ENCODE assay signal across 14 cellular contexts in the genomic region with DNA sequence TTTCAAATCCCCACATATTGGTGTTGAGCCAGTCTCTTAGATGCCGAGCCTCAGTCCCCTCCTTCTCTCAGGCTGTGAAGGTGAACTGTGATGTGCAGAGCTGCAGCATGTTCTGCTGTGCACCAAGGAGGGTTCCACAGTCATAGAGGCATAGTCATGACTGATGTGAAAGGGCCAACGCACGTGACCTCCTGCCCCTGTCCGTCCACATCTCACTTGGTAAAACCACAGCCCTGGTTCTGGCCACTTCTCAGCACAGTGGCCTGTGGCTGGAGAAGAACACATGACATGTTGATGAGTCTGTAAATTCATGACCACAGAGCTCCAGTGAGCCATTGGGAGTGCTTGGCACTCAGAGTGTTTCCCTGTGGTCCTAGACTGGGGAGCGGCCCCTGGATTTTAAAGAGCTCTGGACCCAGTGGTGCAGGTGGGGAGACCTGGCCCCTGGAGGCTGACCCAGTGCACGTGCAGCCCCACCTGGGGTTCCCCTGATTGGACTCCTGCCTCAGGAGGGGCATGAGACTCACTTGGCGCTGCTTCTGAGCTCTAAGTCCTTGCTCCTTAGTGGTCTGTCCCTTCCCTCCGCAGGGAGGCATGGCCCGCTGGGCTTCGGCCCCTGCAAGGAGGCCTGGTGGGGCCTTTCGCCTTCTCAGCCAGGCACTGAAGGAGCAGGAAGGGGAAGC. TPM values are rescaled to one million over a fixed set of nuclear protein-coding genes. Genes with fewer than 3 reads are reported as not detected.
DNase-seq lines count a peak whose midpoint lies in the region; ATAC-seq, FAIRE-seq and TF ChIP-seq lines count a peak whose summit lies in the region.
"Had no signal": no experiment of that assay in that cellular context is flagged by ENCODE, and none has a peak within 500 bp of the region (broad histone marks: within the 10 kb centered on the region; RNA-seq: fewer than 3 reads in every experiment).

No MANE protein-coding gene starts in this region.

- H3K27ac Mint-ChIP-seq in activated T-helper 1 cell treated with anti-CD3 and anti-CD28 coated beads, Interleukin-12 subunit alpha, Interleukin-12 subunit beta, Interleukin-2, Interleukin-4 antibody, amounts not matched to agents 30 ng/mL and 10 ng/mL and 1 ng/mL, durations not matched to agents 14 hours and 24 hours and 36 hours: peak overlapping the region; percentile 88
- H3K27ac Mint-ChIP-seq in mesothelial cell of epicardium: peak overlapping the region; percentile 30

- H3K36me3 Mint-ChIP-seq in activated T-helper 1 cell treated with anti-CD3 and anti-CD28 coated beads, Interleukin-12 subunit alpha, Interleukin-12 subunit beta, Interleukin-2, Interleukin-4 antibody, amounts not matched to agents 30 ng/mL and 10 ng/mL and 1 ng/mL, durations not matched to agents 14 hours and 24 hours and 36 hours (ENCODE audit: low read depth): peaks cover 22% of the 10 kb centered on the region
- no peaks in the 10 kb centered on the region for H3K36me3 Mint-ChIP-seq in mesothelial cell of epicardium

- ATAC-seq in activated CD4-positive, CD25-positive, alpha-beta regulatory T cell treated with anti-CD3 and anti-CD28 coated beads, Interleukin-2, amount 50 U/mL, for 24 hours: no peak
- no peak for ATAC-seq in GM19463 (IDR thresholded peaks at IDR 0.05; ENCODE audit: unreplicated experiment)
- ATAC-seq: left cardiac atrium had no signal

- peak; percentile 26 for DNase-seq in activated CD4-positive, CD25-positive, alpha-beta regulatory T cell treated with anti-CD3 and anti-CD28 coated beads, Interleukin-2, amount 50 U/mL, for 72 hours
- DNase-seq in GM12891 (ENCODE audit: insufficient read length, low spot score): no peak
- DNase-seq in activated T-helper 1 cell treated with anti-CD3 and anti-CD28 coated beads, Interleukin-12 subunit alpha, Interleukin-12 subunit beta, Interleukin-2, Interleukin-4 antibody, amounts not matched to agents 30 ng/mL and 10 ng/mL and 1 ng/mL, durations not matched to agents 14 hours and 24 hours and 36 hours (ENCODE audit: low spot score): no peak
- no peak for DNase-seq in mesothelial cell of epicardium (ENCODE audit: low spot score in 2 of 2, unreplicated experiment in 2 of 2)
- DNase-seq in D341Med (ENCODE audit: low spot score): no peak
- no peak for DNase-seq in stimulated activated CD4-positive, alpha-beta T cell treated with anti-CD3 and anti-CD28 coated beads, Interleukin-1b, Interleukin-23, amount 100 ng/mL, for 48 hours
- DNase-seq: hypothalamus; left cardiac atrium; NCI-H2081 treated with DMSO at 0.1 percent for 48 hours; NCI-H526; stimulated activated CD4-positive, alpha-beta T cell treated with anti-CD3 and anti-CD28 coated beads, Interleukin-15, amount 100 ng/mL, for 24 hours had no signal

- no peak for TF ChIP-seq CTCF in mesothelial cell of epicardium (IDR thresholded peaks at IDR 0.05; ENCODE audit: unreplicated experiment)

- H3K4me1 Mint-ChIP-seq in activated T-helper 1 cell treated with anti-CD3 and anti-CD28 coated beads, Interleukin-12 subunit alpha, Interleukin-12 subunit beta, Interleukin-2, Interleukin-4 antibody, amounts not matched to agents 30 ng/mL and 10 ng/mL and 1 ng/mL, durations not matched to agents 14 hours and 24 hours and 36 hours (ENCODE audit: low read depth): peaks cover 90% of the 10 kb centered on the region
- peaks cover 40% of the 10 kb centered on the region for H3K4me1 Mint-ChIP-seq in mesothelial cell of epicardium

- intact Hi-C loops in activated T-helper 1 cell treated with anti-CD3 and anti-CD28 coated beads, Interleukin-12 subunit alpha, Interleukin-12 subunit beta, Interleukin-2, Interleukin-4 antibody, amounts not matched to agents 30 ng/mL and 10 ng/mL and 1 ng/mL, durations not matched to agents 14 hours and 24 hours and 36 hours (cut with micrococcal nuclease): loop anchor here (2.0 to 10.0 kb wide), 4 partner anchors 39 to 295 kb away; partner anchors contain the start of gene MGAT4A

- H3K27me3 Mint-ChIP-seq in activated T-helper 1 cell treated with anti-CD3 and anti-CD28 coated beads, Interleukin-12 subunit alpha, Interleukin-12 subunit beta, Interleukin-2, Interleukin-4 antibody, amounts not matched to agents 30 ng/mL and 10 ng/mL and 1 ng/mL, durations not matched to agents 14 hours and 24 hours and 36 hours (ENCODE audit: insufficient read depth): no peaks in the 10 kb centered on the region
- H3K27me3 Mint-ChIP-seq in mesothelial cell of epicardium (ENCODE audit: low read depth): no peaks in the 10 kb centered on the region

- 0 out of 2 replicates have a peak, but pooled peaks have one; percentile 13 for TF ChIP-seq POLR2A in GM12891 (IDR thresholded peaks at IDR 0.05; ENCODE audit: low read depth, low read length)

- H3K9me3 Mint-ChIP-seq in activated T-helper 1 cell treated with anti-CD3 and anti-CD28 coated beads, Interleukin-12 subunit alpha, Interleukin-12 subunit beta, Interleukin-2, Interleukin-4 antibody, amounts not matched to agents 30 ng/mL and 10 ng/mL and 1 ng/mL, durations not matched to agents 14 hours and 24 hours and 36 hours: no peaks in the 10 kb centered on the region
- no peaks in the 10 kb centered on the region for H3K9me3 Mint-ChIP-seq in mesothelial cell of epicardium

- H3K4me3 Mint-ChIP-seq in activated T-helper 1 cell treated with anti-CD3 and anti-CD28 coated beads, Interleukin-12 subunit alpha, Interleukin-12 subunit beta, Interleukin-2, Interleukin-4 antibody, amounts not matched to agents 30 ng/mL and 10 ng/mL and 1 ng/mL, durations not matched to agents 14 hours and 24 hours and 36 hours: no peak overlapping the region
- no peak overlapping the region for H3K4me3 Mint-ChIP-seq in mesothelial cell of epicardium

- FAIRE-seq in GM12891 (lab: Jason Lieb, UNC): peak; percentile 79
- FAIRE-seq: A204.1 had no signal

TF ChIP-seq in GM12891, 5 proteins besides CTCF, POLR2A, EP300 and RAD21:
- peak; percentile 49; the same call in 1 of the 2 replicates for TF ChIP-seq POU2F2 (IDR thresholded peaks at IDR 0.05; ENCODE audit: low read depth, low read length)
- no peak for TF ChIP-seq PAX5 (IDR thresholded peaks at IDR 0.05; ENCODE audit: insufficient read depth, low read length, severe bottlenecking)
- TF ChIP-seq POLR2AphosphoS5 (IDR thresholded peaks at IDR 0.05; ENCODE audit: low read depth, low read length): no peak; the same call in 1 of the 2 replicates
- TF ChIP-seq SPI1 (IDR thresholded peaks at IDR 0.05; ENCODE audit: low read depth, low read length): no peak
- TF ChIP-seq TAF1 (IDR thresholded peaks at IDR 0.05; ENCODE audit: low read depth, low read length): no peak

RNA-seq across cellular contexts. Expression of gene INPP4A, which starts 25.3 kb away (rescaled TPM):
- polyA plus RNA-seq in GM12891 (2012; ENCODE audit: low read depth, missing spikeins): 16.5 TPM
- total RNA-seq in activated T-helper 1 cell treated with anti-CD3 and anti-CD28 coated beads, Interleukin-12 subunit alpha, Interleukin-12 subunit beta, Interleukin-2, Interleukin-4 antibody, amounts not matched to agents 30 ng/mL and 10 ng/mL and 1 ng/mL, durations not matched to agents 14 hours and 24 hours and 36 hours: 54.6 and 55.7 TPM in 2 replicates
- total RNA-seq in mesothelial cell of epicardium: 37.3 to 40.7 TPM (median 37.3 TPM) in 3 replicates
